10 cellular contexts compared by ENCODE assay signal in genomic region chrX:76617020-76617419, GRCh38.
"Had no signal": no experiment of that assay in that cellular context is flagged by ENCODE, and none has a peak within 500 bp of the region (broad histone marks: within the 10 kb centered on the region; RNA-seq: fewer than 3 reads in every experiment).

No MANE protein-coding gene starts in this region.

- ATAC-seq: GM23338, K562 had no signal

- DNase-seq: H9, HCEC 1CT, HFFc6, IMR-90, KG1 had no signal

- FAIRE-seq: H1, H54, HTR-8/SVneo, K562 had no signal

- H3K4me3 ChIP-seq: GM23338, K562 had no signal
